ENCODE assay signal across 1 cellular context in genomic region chr6:57210060-57210459, GRCh38.
TF ChIP-seq lines count a peak whose summit lies in the region.

No MANE protein-coding gene starts in this region.

TF ChIP-seq in IMR-90, 13 proteins besides CTCF, POLR2A, EP300 and RAD21 (continued from another document):
- TF ChIP-seq MXI1 (IDR thresholded peaks at IDR 0.05; ENCODE audit: borderline replicate concordance, low read depth, low read length) (no peak), MAFK (IDR thresholded peaks at IDR 0.05; ENCODE audit: low read depth, low read length) (no peak), SMC3 (IDR thresholded peaks at IDR 0.05; ENCODE audit: low read depth, low read length) (no peak), RCOR1 (IDR thresholded peaks at IDR 0.05; ENCODE audit: insufficient replicate concordance, low read length) (no peak), CHD1 (IDR thresholded peaks at IDR 0.05; ENCODE audit: low read depth, low read length) (no peak), NFE2L2 (IDR thresholded peaks at IDR 0.05; ENCODE audit: low read depth, low read length) (no peak), CEBPB (IDR thresholded peaks at IDR 0.05; ENCODE audit: low read depth, low read length) (no peak), BHLHE40 (IDR thresholded peaks at IDR 0.05; ENCODE audit: low read depth, low read length) (no peak), FOS (IDR thresholded peaks at IDR 0.05; ENCODE audit: low read depth, low read length) (no peak), MAZ (IDR thresholded peaks at IDR 0.05; ENCODE audit: borderline replicate concordance, low read depth, low read length) (no peak)
TF ChIP-seq in IMR-90: peak in this region for 0.
